24 cellular contexts compared by ENCODE assay signal in genomic region chr17:45326566-45326965, GRCh38. TPM values are rescaled to one million over a fixed set of nuclear protein-coding genes. Genes with fewer than 3 reads are reported as not detected.
DNase-seq lines count a peak whose midpoint lies in the region; ATAC-seq and TF ChIP-seq lines count a peak whose summit lies in the region.
"Had no signal": no experiment of that assay in that cellular context is flagged by ENCODE, and none has a peak within 500 bp of the region (broad histone marks: within the 10 kb centered on the region; RNA-seq: fewer than 3 reads in every experiment).

No MANE protein-coding gene starts in this region.

- peaks cover 14% of the 10 kb centered on the region for H3K4me1 Mint-ChIP-seq in activated naive CD8-positive, alpha-beta T cell treated with anti-CD3 and anti-CD28 coated beads, Interleukin-2, amount 10 ng/mL, durations not matched to agents 7 days and 5 days
- peaks cover 11% of the 10 kb centered on the region for H3K4me1 Mint-ChIP-seq in activated naive CD8-positive, alpha-beta T cell treated with anti-CD3 and anti-CD28 coated beads, Interleukin-2, amount 50 U/mL, for 24 hours
- H3K4me1 Mint-ChIP-seq in endodermal cell (peaks cover 7% of the 10 kb centered on the region), T-helper 17 cell (peaks cover 12% of the 10 kb centered on the region)

- H3K36me3 ChIP-seq in endodermal cell (ENCODE audit: control insufficient read depth, insufficient read depth, low read length) (no peaks in the 10 kb centered on the region), upper lobe of right lung (no peaks in the 10 kb centered on the region)
- H3K36me3 ChIP-seq: left lung had no signal

- peaks cover 4% of the 10 kb centered on the region for H3K27me3 Mint-ChIP-seq in activated naive CD8-positive, alpha-beta T cell treated with anti-CD3 and anti-CD28 coated beads, Interleukin-2, amount 10 ng/mL, durations not matched to agents 7 days and 5 days
- H3K27me3 Mint-ChIP-seq in activated naive CD8-positive, alpha-beta T cell treated with anti-CD3 and anti-CD28 coated beads, Interleukin-2, amount 50 U/mL, for 24 hours, result no peaks in the 10 kb centered on the region
- H3K27me3 Mint-ChIP-seq in endodermal cell (ENCODE audit: insufficient read depth) (peaks cover 33% of the 10 kb centered on the region), T-helper 17 cell (no peaks in the 10 kb centered on the region)
- H3K27me3 Mint-ChIP-seq: activated naive CD4-positive, alpha-beta T cell treated with anti-CD3 and anti-CD28 coated beads, Interleukin-2, amount 50 U/mL, for 24 hours; B cell; CD4-positive, alpha-beta memory T cell; stimulated activated memory B cell treated with anti-CD40 and anti-IgM and Interleukin-4, amounts not matched to agents 10 μg/mL and 1 μg/mL and 100 μg/mL, for 72 hours had no signal

- DNase-seq in activated naive CD8-positive, alpha-beta T cell treated with anti-CD3 and anti-CD28 coated beads, Interleukin-2, amount 10 ng/mL, durations not matched to agents 7 days and 5 days, result peak; percentile 10
- DNase-seq in activated naive CD8-positive, alpha-beta T cell treated with anti-CD3 and anti-CD28 coated beads, Interleukin-2, amount 50 U/mL, for 24 hours, result no peak
- DNase-seq in NCI-H69 (lab: John Stamatoyannopoulos, UW), result peak; percentile 47
- DNase-seq in endodermal cell, result peak; percentile 15
- DNase-seq in upper lobe of right lung, result peak; percentile 6
- DNase-seq in T-helper 9 cell, result no peak
- DNase-seq in T-helper 17 cell, result no peak
- DNase-seq: activated CD4-positive, alpha-beta T cell treated with anti-CD3 and anti-CD28 coated beads, Interleukin-2, amount 50 U/mL, for 48 hours; anterior cingulate cortex; CD4-positive, alpha-beta memory T cell; effector CD8-positive, alpha-beta T cell; mesendoderm; MV-4-11; NCI-H1436; NCI-H2081 treated with DMSO at 0.1 percent for 48 hours; NCI-H345; SK-N-SH had no signal

- H3K27me3 ChIP-seq in endodermal cell (ENCODE audit: control insufficient read depth, insufficient read depth, low read length, poor library complexity, severe bottlenecking) (no peaks in the 10 kb centered on the region), upper lobe of right lung (no peaks in the 10 kb centered on the region)
- H3K27me3 ChIP-seq: left lung had no signal

- H3K4me3 ChIP-seq in endodermal cell (ENCODE audit: low read length) (no peak overlapping the region), upper lobe of right lung (no peak overlapping the region)
- H3K4me3 ChIP-seq: left lung had no signal

- 94 to 95% methylated on average over 6 of the region's 6 CpGs for WGBS in endodermal cell (ENCODE audit: insufficient coverage in 1 of 2, insufficient read length in 1 of 2), 2 experiments

- H3K9ac ChIP-seq in endodermal cell (ENCODE audit: extremely low read depth, low read length, poor library complexity, severe bottlenecking), result no peak overlapping the region
- H3K9ac ChIP-seq: SK-N-SH had no signal

- H3K27ac ChIP-seq in endodermal cell (ENCODE audit: low read depth, low read length) (no peak overlapping the region), upper lobe of right lung (no peak overlapping the region)
- H3K27ac ChIP-seq: epithelial cell of prostate, left lung had no signal

- H3K9me3 Mint-ChIP-seq in activated naive CD8-positive, alpha-beta T cell treated with anti-CD3 and anti-CD28 coated beads, Interleukin-2, amount 10 ng/mL, durations not matched to agents 7 days and 5 days, result no peaks in the 10 kb centered on the region
- no peaks in the 10 kb centered on the region for H3K9me3 Mint-ChIP-seq in activated naive CD8-positive, alpha-beta T cell treated with anti-CD3 and anti-CD28 coated beads, Interleukin-2, amount 50 U/mL, for 24 hours
- H3K9me3 Mint-ChIP-seq in endodermal cell, result no peaks in the 10 kb centered on the region
- H3K9me3 Mint-ChIP-seq: activated naive CD4-positive, alpha-beta T cell treated with anti-CD3 and anti-CD28 coated beads, Interleukin-2, amount 50 U/mL, for 24 hours; CD4-positive, alpha-beta memory T cell; stimulated activated memory B cell treated with anti-CD40 and anti-IgM and Interleukin-4, amounts not matched to agents 10 μg/mL and 1 μg/mL and 100 μg/mL, for 72 hours had no signal

- no peak for TF ChIP-seq CTCF in endodermal cell (conservative IDR thresholded peaks at IDR 0.05)
- TF ChIP-seq CTCF in upper lobe of right lung (IDR thresholded peaks at IDR 0.05), result no peak

- POLR2A ChIA-PET in activated naive CD8-positive, alpha-beta T cell treated with anti-CD3 and anti-CD28 coated beads, Interleukin-2, amount 10 ng/mL, durations not matched to agents 7 days and 5 days (lab: Charles Lee), result interaction anchor here (0.9 to 1.8 kb wide), 3 partner anchors 10 to 16 kb away, joined by 3 to 8 read pairs (median 5); partner anchors contain the start of gene MAP3K14

- no peak for ATAC-seq in activated naive CD8-positive, alpha-beta T cell treated with anti-CD3 and anti-CD28 coated beads, Interleukin-2, amount 10 ng/mL, durations not matched to agents 7 days and 5 days (ENCODE audit: low read depth)
- ATAC-seq in activated naive CD8-positive, alpha-beta T cell treated with anti-CD3 and anti-CD28 coated beads, Interleukin-2, amount 50 U/mL, for 24 hours, result no peak
- no peak for ATAC-seq in upper lobe of right lung
- no peak for ATAC-seq in GM21390 (IDR thresholded peaks at IDR 0.05; ENCODE audit: unreplicated experiment)
- no peak for ATAC-seq in T-helper 17 cell
- ATAC-seq: activated CD4-positive, CD25-positive, alpha-beta regulatory T cell treated with anti-CD3 and anti-CD28 coated beads, Interleukin-2, amount 50 U/mL, for 24 hours; left lung; stimulated activated memory B cell treated with anti-CD40 and anti-IgM and Interleukin-4, amounts not matched to agents 10 μg/mL and 1 μg/mL and 100 μg/mL, for 72 hours had no signal

- no peak overlapping the region for H3K27ac Mint-ChIP-seq in activated naive CD8-positive, alpha-beta T cell treated with anti-CD3 and anti-CD28 coated beads, Interleukin-2, amount 10 ng/mL, durations not matched to agents 7 days and 5 days
- no peak overlapping the region for H3K27ac Mint-ChIP-seq in activated naive CD8-positive, alpha-beta T cell treated with anti-CD3 and anti-CD28 coated beads, Interleukin-2, amount 50 U/mL, for 24 hours
- H3K27ac Mint-ChIP-seq in endodermal cell (no peak overlapping the region), T-helper 17 cell (no peak overlapping the region)
- H3K27ac Mint-ChIP-seq: activated naive CD4-positive, alpha-beta T cell treated with anti-CD3 and anti-CD28 coated beads, Interleukin-2, amount 50 U/mL, for 24 hours; B cell; CD4-positive, alpha-beta memory T cell; stimulated activated memory B cell treated with anti-CD40 and anti-IgM and Interleukin-4, amounts not matched to agents 10 μg/mL and 1 μg/mL and 100 μg/mL, for 72 hours had no signal

- no peaks in the 10 kb centered on the region for H3K9me3 ChIP-seq in endodermal cell (ENCODE audit: control insufficient read depth, low read length)
- no peaks in the 10 kb centered on the region for H3K9me3 ChIP-seq in upper lobe of right lung
- no peaks in the 10 kb centered on the region for H3K9me3 ChIP-seq in T-helper 17 cell (ENCODE audit: control insufficient read depth, low read length, poor library complexity, severe bottlenecking)
- H3K9me3 ChIP-seq: left lung, SK-N-SH had no signal

- no peak overlapping the region for H3K4me3 Mint-ChIP-seq in activated naive CD8-positive, alpha-beta T cell treated with anti-CD3 and anti-CD28 coated beads, Interleukin-2, amount 10 ng/mL, durations not matched to agents 7 days and 5 days
- no peak overlapping the region for H3K4me3 Mint-ChIP-seq in activated naive CD8-positive, alpha-beta T cell treated with anti-CD3 and anti-CD28 coated beads, Interleukin-2, amount 50 U/mL, for 24 hours
- no peak overlapping the region for H3K4me3 Mint-ChIP-seq in endodermal cell
- H3K4me3 Mint-ChIP-seq in T-helper 17 cell, result no peak overlapping the region
- H3K4me3 Mint-ChIP-seq: activated naive CD4-positive, alpha-beta T cell treated with anti-CD3 and anti-CD28 coated beads, Interleukin-2, amount 50 U/mL, for 24 hours; B cell; CD4-positive, alpha-beta memory T cell; stimulated activated memory B cell treated with anti-CD40 and anti-IgM and Interleukin-4, amounts not matched to agents 10 μg/mL and 1 μg/mL and 100 μg/mL, for 72 hours had no signal

- intact Hi-C loops in upper lobe of right lung (cut with DNase I), result no loop called here

- no peaks in the 10 kb centered on the region for H3K36me3 Mint-ChIP-seq in activated naive CD8-positive, alpha-beta T cell treated with anti-CD3 and anti-CD28 coated beads, Interleukin-2, amount 10 ng/mL, durations not matched to agents 7 days and 5 days
- H3K36me3 Mint-ChIP-seq in activated naive CD8-positive, alpha-beta T cell treated with anti-CD3 and anti-CD28 coated beads, Interleukin-2, amount 50 U/mL, for 24 hours (ENCODE audit: low read depth), result no peaks in the 10 kb centered on the region
- H3K36me3 Mint-ChIP-seq in endodermal cell (ENCODE audit: low read depth) (no peaks in the 10 kb centered on the region), T-helper 17 cell (ENCODE audit: low read depth) (no peaks in the 10 kb centered on the region)
- H3K36me3 Mint-ChIP-seq: activated naive CD4-positive, alpha-beta T cell treated with anti-CD3 and anti-CD28 coated beads, Interleukin-2, amount 50 U/mL, for 24 hours; CD4-positive, alpha-beta memory T cell; stimulated activated memory B cell treated with anti-CD40 and anti-IgM and Interleukin-4, amounts not matched to agents 10 μg/mL and 1 μg/mL and 100 μg/mL, for 72 hours had no signal

- H3K4me1 ChIP-seq in endodermal cell (ENCODE audit: control insufficient read depth, insufficient read depth, low read length), result no peaks in the 10 kb centered on the region
- no peaks in the 10 kb centered on the region for H3K4me1 ChIP-seq in upper lobe of right lung

RNA-seq across cellular contexts. Expression of gene MAP3K14, which starts 9.7 kb away (rescaled TPM):
- 10 to 100 TPM; 25.9 to 33.7 TPM for total RNA-seq in activated naive CD8-positive, alpha-beta T cell treated with anti-CD3 and anti-CD28 coated beads, Interleukin-2, amount 10 ng/mL, durations not matched to agents 7 days and 5 days
- total RNA-seq in endodermal cell, result 1 to 10 TPM; 4.6 to 5.5 TPM
- polyA plus RNA-seq in endodermal cell (2013, experiment 1 of 2), result 5.3 TPM
- 4.0 TPM for polyA plus RNA-seq in endodermal cell (2013, experiment 2 of 2)
- 9.9 TPM for total RNA-seq in upper lobe of right lung
- total RNA-seq in T-helper 17 cell, result 10 to 100 TPM; 43.8 to 49.1 TPM

Comparison
In these comparisons a context has a peak if more than half of its experiments do, and no peak if none do; other contexts are left out.
1. DNase-seq: peak in activated naive CD8-positive, alpha-beta T cell treated with anti-CD3 and anti-CD28 coated beads, Interleukin-2, amount 10 ng/mL, durations not matched to agents 7 days and 5 days (single experiment), NCI-H69 (single experiment), endodermal cell (single experiment) and upper lobe of right lung (single experiment); none in activated naive CD8-positive, alpha-beta T cell treated with anti-CD3 and anti-CD28 coated beads, Interleukin-2, amount 50 U/mL, for 24 hours (single experiment), T-helper 9 cell (single experiment) and T-helper 17 cell (0 of 3).